In genomic region chr4:55554453-55555030, GRCh38 we compare ENCODE assay signal across 9 cellular contexts. TPM values are rescaled to one million over a fixed set of nuclear protein-coding genes. Genes with fewer than 3 reads are reported as not detected.
A peak's percentile ranks its signal among the peaks of the same experiment; 100 is the strongest.
DNase-seq lines count a peak whose midpoint lies in the region; ATAC-seq and TF ChIP-seq lines count a peak whose summit lies in the region.
"Had no signal": no experiment of that assay in that cellular context is flagged by ENCODE, and none has a peak within 500 bp of the region (broad histone marks: within the 10 kb centered on the region; RNA-seq: fewer than 3 reads in every experiment).

No MANE protein-coding gene starts in this region.

- H4K20me1 ChIP-seq in IMR-90 (ENCODE audit: insufficient read depth, low read length) (no peaks in the 10 kb centered on the region), mammary epithelial cell (ENCODE audit: insufficient read depth, low read length) (no peaks in the 10 kb centered on the region)

- no peak overlapping the region for H3K27ac Mint-ChIP-seq in mesothelial cell of epicardium

- dilution Hi-C loops in IMR-90 (cut with HindIII; ENCODE audit: low sequenced_read_pairs, unreplicated experiment) (no loop called here), mammary epithelial cell (cut with HindIII; ENCODE audit: low sequenced_read_pairs) (no loop called here)

- no TSS peak for BruUV-seq in IMR-90 (replicated peaks; lab: Mats Ljungman, UMichigan)
- no TSS peak for BruUV-seq in mammary epithelial cell (replicated peaks; lab: Mats Ljungman, UMichigan)

- H3K4me1 Mint-ChIP-seq in mesothelial cell of epicardium = no peaks in the 10 kb centered on the region

- H2AK9ac ChIP-seq in IMR-90 (replicated peaks; ENCODE audit: low read depth, low read length, poor library complexity) = no peak overlapping the region

- H3K4me1 ChIP-seq in IMR-90 (ENCODE audit: control insufficient read depth, insufficient read depth, low read length) (0 out of 2 replicates have a peak, but pooled peaks cover 2% of the 10 kb centered on the region), mammary epithelial cell (ENCODE audit: insufficient read depth, low read length) (peaks cover 11% of the 10 kb centered on the region)

- H3K4ac ChIP-seq in IMR-90 (ENCODE audit: low read depth, low read length) = no peak overlapping the region

- peak; percentile 67 for ATAC-seq in IMR-90 (ENCODE audit: low read depth)
- ATAC-seq in GM18505 (IDR thresholded peaks at IDR 0.05; ENCODE audit: unreplicated experiment) = no peak
- ATAC-seq in GM21723 (IDR thresholded peaks at IDR 0.05; ENCODE audit: unreplicated experiment) = no peak

- H4K5ac ChIP-seq in IMR-90 (ENCODE audit: low read depth, low read length) = no peak overlapping the region

- in situ Hi-C loops in IMR-90 (cut with MboI; ENCODE audit: low sequenced_read_pairs) = loop anchor here (5.0 to 25.0 kb wide), 2 partner anchors 207 to 542 kb away; partner anchors contain the start of gene SRD5A3
- in situ Hi-C loops in mammary epithelial cell (cut with MboI; ENCODE audit: low sequenced_read_pairs in 2 of 2) = loop anchor here in 1 of 2 donors (25.0 kb wide), 1 partner anchor 567 kb away; no protein-coding TSS in a partner anchor

- peak; percentile 72 for TF ChIP-seq RAD21 in IMR-90 (IDR thresholded peaks at IDR 0.05; ENCODE audit: low read length)

- H3K9me3 ChIP-seq in IMR-90 (ENCODE audit: control insufficient read depth, insufficient read depth, low read length) (no peaks in the 10 kb centered on the region), mammary epithelial cell (replicated peaks; ENCODE audit: insufficient read depth, low read length) (peaks cover 2% of the 10 kb centered on the region)

- H3K4me3 ChIP-seq in IMR-90 (ENCODE audit: insufficient read depth, low read depth, low read length) = no peak overlapping the region
- H3K4me3 ChIP-seq in mammary epithelial cell (replicated peaks in 1 of 3; ENCODE audit: insufficient read depth in 1 of 3, low read depth in 2 of 3, low read length in 3 of 3) = no peak overlapping the region

- no peak overlapping the region for H3K14ac ChIP-seq in IMR-90 (replicated peaks; ENCODE audit: low read depth, low read length)

- no peaks in the 10 kb centered on the region for H3K79me2 ChIP-seq in mammary epithelial cell (ENCODE audit: insufficient read depth, low read length)

- H3K9ac ChIP-seq in IMR-90 (ENCODE audit: low read depth, low read length) (no peak overlapping the region), mammary epithelial cell (ENCODE audit: insufficient read depth, low read length) (no peak overlapping the region)

- peaks cover 2% of the 10 kb centered on the region; the same call in 1 of the 2 replicates for H3K27me3 ChIP-seq in IMR-90 (ENCODE audit: control insufficient read depth, insufficient read depth, low read length)
- no peaks in the 10 kb centered on the region for H3K27me3 ChIP-seq in mammary epithelial cell (ENCODE audit: insufficient read depth, low read length)

- peak overlapping the region; percentile 91; the same call in 1 of the 2 replicates for H3K4me2 ChIP-seq in IMR-90 (ENCODE audit: low read depth, low read length)
- no peak overlapping the region for H3K4me2 ChIP-seq in mammary epithelial cell (ENCODE audit: insufficient read depth, low read depth, low read length)

- no peak overlapping the region for H3K23ac ChIP-seq in IMR-90 (ENCODE audit: low read depth, low read length)

- no peaks in the 10 kb centered on the region for H3K36me3 Mint-ChIP-seq in mesothelial cell of epicardium

- H3K18ac ChIP-seq in IMR-90 (ENCODE audit: low read depth, low read length) = peak overlapping the region; percentile 77; the same call in 1 of the 2 replicates

- CTCF ChIA-PET in IMR-90 (lab: Yijun Ruan, JAX) (interaction anchor here (0.6 to 0.7 kb wide), 3 partner anchors 8 to 145 kb away, joined by 3 to 8 read pairs (median 3); no protein-coding TSS in a partner anchor), mammary epithelial cell (lab: Charles Lee; ENCODE audit: low non-redundant PET) (interaction anchor here (0.5 to 0.8 kb wide), 4 partner anchors 30 to 209 kb away, joined by 3 to 10 read pairs (median 3); partner anchors contain the start of gene SRD5A3)

- H2BK120ac ChIP-seq in IMR-90 (ENCODE audit: low read depth, low read length) = no peak overlapping the region

- no peak overlapping the region for H2AK5ac ChIP-seq in IMR-90 (ENCODE audit: low read depth, low read length)

- no peak overlapping the region for H2BK5ac ChIP-seq in IMR-90 (ENCODE audit: low read depth, low read length, poor library complexity, severe bottlenecking)

- peaks cover 3% of the 10 kb centered on the region for H3K9me3 Mint-ChIP-seq in mesothelial cell of epicardium

- peak; percentile 24 for DNase-seq in CD1c-positive myeloid dendritic cell (ENCODE audit: extremely low spot score)
- DNase-seq in IMR-90 = peak; percentile 71
- DNase-seq in mammary epithelial cell = no peak
- DNase-seq in mesothelial cell of epicardium (ENCODE audit: low spot score in 2 of 2, unreplicated experiment in 2 of 2) = no peak
- DNase-seq in NCI-H2227 treated with DMSO at 0.1 percent for 48 hours (lab: John Stamatoyannopoulos, UW) = no peak
- DNase-seq in stimulated activated CD4-positive, alpha-beta T cell treated with anti-CD3 and anti-CD28 coated beads, Interleukin-4, amount 100 ng/mL, for 1 hour = no peak
- DNase-seq: H7 had no signal

- no peak overlapping the region for H3K27ac ChIP-seq in IMR-90 (ENCODE audit: insufficient read depth, low read length)
- no peak overlapping the region for H3K27ac ChIP-seq in mammary epithelial cell (ENCODE audit: insufficient read depth, low read depth, low read length)

- no peak overlapping the region for H4K91ac ChIP-seq in IMR-90 (ENCODE audit: insufficient read depth, low read depth, low read length)

- H3K27me3 Mint-ChIP-seq in mesothelial cell of epicardium (ENCODE audit: low read depth) = peaks cover 2% of the 10 kb centered on the region

- intact Hi-C loops in IMR-90 (cut with micrococcal nuclease) = loop anchor here (1.0 to 5.0 kb wide), 4 partner anchors 110 to 582 kb away; partner anchors contain the start of gene SRD5A3
- intact Hi-C loops in mammary epithelial cell (cut with micrococcal nuclease) = loop anchor here (1.0 to 5.0 kb wide), 6 partner anchors 109 to 582 kb away; partner anchors contain the start of gene SRD5A3

- no peak overlapping the region for H2BK20ac ChIP-seq in IMR-90 (ENCODE audit: low read depth, low read length)

- WGBS in IMR-90 (ENCODE audit: extremely low coverage in 2 of 2, insufficient read length in 1 of 2), 2 experiments = no CpG with 5 or more reads among the region's 2 CpGs
- WGBS in mammary epithelial cell (ENCODE audit: low coverage, missing lambda C conversion rate) = 53% methylated on average over 2 of the region's 2 CpGs

- H2BK15ac ChIP-seq in IMR-90 (ENCODE audit: low read depth, low read length) = no peak overlapping the region

- H3K4me3 Mint-ChIP-seq in mesothelial cell of epicardium = no peak overlapping the region

- TF ChIP-seq CTCF in IMR-90 (conservative IDR thresholded peaks at IDR 0.05; ENCODE audit: low read depth, low read length) (peak; percentile 72), mammary epithelial cell (conservative IDR thresholded peaks at IDR 0.05 in 1 of 2, IDR thresholded peaks at IDR 0.05 in 1 of 2; ENCODE audit: extremely low read depth in 1 of 2, insufficient read depth in 1 of 2, low read depth in 1 of 2, low read length in 2 of 2) (peak; percentile 12 to 56), mesothelial cell of epicardium (IDR thresholded peaks at IDR 0.05; ENCODE audit: unreplicated experiment) (peak; percentile 47)

- no peaks in the 10 kb centered on the region for H3K9me1 ChIP-seq in IMR-90 (ENCODE audit: insufficient read depth, low read length)

- H3K36me3 ChIP-seq in IMR-90 (ENCODE audit: control insufficient read depth, insufficient read depth, low read length) (no peaks in the 10 kb centered on the region), mammary epithelial cell (ENCODE audit: insufficient read depth, low read length) (no peaks in the 10 kb centered on the region)

- POLR2A ChIA-PET in IMR-90 (lab: Charles Lee; ENCODE audit: unreplicated experiment) = interaction anchor here (0.5 kb wide), 1 partner anchor 165 kb away, joined by 4 read pairs; no protein-coding TSS in a partner anchor

- no peak overlapping the region for H3K56ac ChIP-seq in IMR-90 (ENCODE audit: extremely low read depth, insufficient read depth, low read length)

- no peaks in the 10 kb centered on the region; a peak in 1 of 4 replicates for H3K79me1 ChIP-seq in IMR-90 (ENCODE audit: low read depth in 1 of 2, low read length in 2 of 2)

- no peak overlapping the region for H4K8ac ChIP-seq in IMR-90 (ENCODE audit: low read depth in 2 of 2, low read length in 2 of 2)

- H2AFZ ChIP-seq in IMR-90 (replicated peaks; ENCODE audit: low read length, poor library complexity) (no peak overlapping the region), mammary epithelial cell (ENCODE audit: low read depth, low read length) (no peak overlapping the region)

- TF ChIP-seq POLR2A in IMR-90 (IDR thresholded peaks at IDR 0.05; ENCODE audit: low read depth, low read length) (no peak), GM18505 (IDR thresholded peaks at IDR 0.05; ENCODE audit: borderline replicate concordance, extremely low read depth, insufficient read depth, insufficient read length) (no peak)

TF ChIP-seq in IMR-90, 13 proteins besides CTCF, POLR2A, EP300 and RAD21:
- TF ChIP-seq SMC3 (IDR thresholded peaks at IDR 0.05; ENCODE audit: low read depth, low read length) = peak; percentile 85
- TF ChIP-seq FOS (IDR thresholded peaks at IDR 0.05; ENCODE audit: low read depth, low read length) = no peak
TF ChIP-seq in IMR-90: peak in this region for 1.

RNA-seq across cellular contexts. Expression of gene CLOCK, which starts 7.8 kb away (rescaled TPM):
- 51.4 and 53.4 TPM in 2 replicates for total RNA-seq in IMR-90 (2012; rRNA removed)
- polyA plus RNA-seq in IMR-90 (2012; rRNA removed) = 6.7 and 7.3 TPM in 2 replicates
- 1.3 and 1.8 TPM in 2 replicates for polyA plus RNA-seq in IMR-90 (2012; cell fraction: cytosol; rRNA removed)
- polyA plus RNA-seq in IMR-90 (2012; cell fraction: nucleus; rRNA removed; ENCODE audit: low replicate concordance) = 4.5 and 15.7 TPM in 2 replicates
- 10 to 100 TPM; 29.3 to 35.3 TPM for total RNA-seq in mammary epithelial cell
- 21.2 TPM for polyA plus RNA-seq in mammary epithelial cell
- 14.0 TPM for polyA minus RNA-seq in mammary epithelial cell
- 19.8 to 23.1 TPM (median 22.8 TPM) in 3 replicates for total RNA-seq in mesothelial cell of epicardium

RNA-seq across cellular contexts. Expression of gene PDCL2, which starts 37.5 kb away (rescaled TPM):
- total RNA-seq in IMR-90 (2012; rRNA removed) (not detected in 2 replicates), mammary epithelial cell (not detected), mesothelial cell of epicardium (not detected in 3 replicates)
- polyA plus RNA-seq in IMR-90 (2012; rRNA removed) (not detected in 2 replicates), mammary epithelial cell (not detected)
- polyA plus RNA-seq in IMR-90 (2012; cell fraction: cytosol; rRNA removed) = not detected in 2 replicates
- polyA plus RNA-seq in IMR-90 (2012; cell fraction: nucleus; rRNA removed; ENCODE audit: low replicate concordance) = not detected in 2 replicates
- polyA minus RNA-seq in mammary epithelial cell = not detected
- total RNA-seq: H7 had no signal

Comparison
In these comparisons a context has a peak if more than half of its experiments do, and no peak if none do; other contexts are left out.
1. DNase-seq: peak in CD1c-positive myeloid dendritic cell (single experiment) and IMR-90 (single experiment); none in mammary epithelial cell (single experiment), mesothelial cell of epicardium (0 of 2), NCI-H2227 treated with DMSO at 0.1 percent for 48 hours (single experiment) and stimulated activated CD4-positive, alpha-beta T cell treated with anti-CD3 and anti-CD28 coated beads, Interleukin-4, amount 100 ng/mL, for 1 hour (single experiment).
2. Peak in every context shown above with its lines, with median percentiles within 50 percentile points of each other: CTCF ChIP-seq.